8 cellular contexts compared by ENCODE assay signal in genomic region chr19:2977686-2978466, GRCh38. TPM values are rescaled to one million over a fixed set of nuclear protein-coding genes. Genes with fewer than 3 reads are reported as not detected.
DNase-seq lines count a peak whose midpoint lies in the region; ATAC-seq, FAIRE-seq and TF ChIP-seq lines count a peak whose summit lies in the region.

No MANE protein-coding gene starts in this region.

- DNase-seq in GM12878 (ENCODE audit: low read depth, low spot score) = no peak
- no peak for DNase-seq in natural killer cell treated with Interleukin-12 subunit alpha and Interleukin-12 subunit beta and Interleukin-15 and Interleukin-18, amount 100 ng/mL, for 72 hours (ENCODE audit: low spot score)
- no peak for DNase-seq in stimulated activated CD4-positive, alpha-beta T cell treated with anti-CD3 and anti-CD28 coated beads, Interleukin-2, amount 100 ng/mL, for 24 hours

- in situ Hi-C loops in GM12878 (cut with MboI) = no loop called here

- FAIRE-seq in GM12878 (lab: Jason Lieb, UNC) = peak; percentile 27

- H3K9me3 ChIP-seq in GM12878 (replicated peaks; ENCODE audit: control insufficient read depth, insufficient read depth, low read length) = no peaks in the 10 kb centered on the region

- peak overlapping the region; percentile 37 for H3K4me3 Mint-ChIP-seq in natural killer cell treated with Interleukin-12 subunit alpha and Interleukin-12 subunit beta and Interleukin-15 and Interleukin-18, amount 100 ng/mL, for 72 hours

- SMC1A ChIA-PET in GM12878 (lab: Charles Lee; ENCODE audit: uncharacterized antibody, unreplicated experiment) = interaction anchor here (0.8 to 1.2 kb wide), 4 partner anchors 22 to 203 kb away, joined by 3 to 5 read pairs (median 4); no protein-coding TSS in a partner anchor

- no peaks in the 10 kb centered on the region for H4K20me1 ChIP-seq in GM12878 (ENCODE audit: control insufficient read depth, insufficient read depth)

- intact Hi-C loops in GM12878 (cut with micrococcal nuclease; ENCODE audit: unreplicated experiment) = no loop called here

- no peaks in the 10 kb centered on the region for H3K27me3 ChIP-seq in GM12878 (replicated peaks in 1 of 2; ENCODE audit: control insufficient read depth in 2 of 2, insufficient read depth in 2 of 2, low read length in 1 of 2)

- RAD21 ChIA-PET in GM12878 (lab: Charles Lee; ENCODE audit: unreplicated experiment) = interaction anchor here (2.3 to 2.4 kb wide), 2 partner anchors 28 to 58 kb away, joined by 8 to 12 read pairs; no protein-coding TSS in a partner anchor

- H3K9ac ChIP-seq in GM12878 (ENCODE audit: control insufficient read depth, insufficient read depth, low read length) = peak overlapping the region; percentile 11; the same call in 1 of the 2 replicates

- H2AFZ ChIP-seq in GM12878 (ENCODE audit: control insufficient read depth, low read depth, low read length) = peak overlapping the region; percentile 77

- peaks cover 11% of the 10 kb centered on the region for H3K4me1 ChIP-seq in GM12878 (ENCODE audit: control insufficient read depth, insufficient read depth, low read length)

- TF ChIP-seq CTCF in C4-2B (conservative IDR thresholded peaks at IDR 0.05) (no peak), GM12878 (IDR thresholded peaks at IDR 0.05 in 2 of 3, conservative IDR thresholded peaks at IDR 0.05 in 1 of 3; ENCODE audit: control insufficient read depth in 2 of 3, extremely low read depth in 1 of 3, insufficient read depth in 1 of 3, low read depth in 3 of 3, low read length in 3 of 3) (0 out of 6 replicates have a peak, but pooled peaks of 1 of the 3 experiments have one; percentile 1)

- H3K4me2 ChIP-seq in GM12878 (ENCODE audit: control insufficient read depth, insufficient read depth) = peak overlapping the region; percentile 84

- H3K36me3 ChIP-seq in GM12878 (ENCODE audit: control insufficient read depth in 2 of 2, insufficient read depth in 2 of 2, low read length in 1 of 2) = no peaks in the 10 kb centered on the region

- H3K27ac ChIP-seq in C4-2B (peak overlapping the region; percentile 78), GM12878 (ENCODE audit: control insufficient read depth, insufficient read depth) (peak overlapping the region; percentile 9; the same call in 1 of the 2 replicates)

- H3K4me3 ChIP-seq in GM12878 = peak overlapping the region; percentile 73

- H3K79me2 ChIP-seq in GM12878 (ENCODE audit: control insufficient read depth, insufficient read depth, low read length) = no peaks in the 10 kb centered on the region

- WGBS in GM12878 (ENCODE audit: insufficient coverage, insufficient replicate concordance, low lambda C conversion rate, missing lambda C conversion rate) = 56% methylated on average over 19 of the region's 19 CpGs

- no peaks in the 10 kb centered on the region for H3K36me3 Mint-ChIP-seq in natural killer cell treated with Interleukin-12 subunit alpha and Interleukin-12 subunit beta and Interleukin-15 and Interleukin-18, amount 100 ng/mL, for 72 hours

- CTCF ChIA-PET in GM12878 (lab: Yijun Ruan, JAX) = interaction anchor here (1.0 to 2.1 kb wide), 3 partner anchors 27 to 495 kb away, joined by 3 to 8 read pairs (median 4); no protein-coding TSS in a partner anchor

- TSS peak; percentile 93 for BruUV-seq in GM12878 (replicated peaks; lab: Mats Ljungman, UMichigan)

- POLR2A ChIA-PET in GM12878 (lab: Charles Lee) = interaction anchor here (0.8 to 1.3 kb wide), 5 partner anchors 19 to 85 kb away, joined by 3 to 7 read pairs (median 4); no protein-coding TSS in a partner anchor

- TF ChIP-seq POLR2A in GM12878 (IDR thresholded peaks at IDR 0.05; ENCODE audit: low read depth, low read length) = no peak

- peaks cover 6 to 15% of the 10 kb centered on the region in 2 donors for H3K27me3 Mint-ChIP-seq in natural killer cell treated with Interleukin-12 subunit alpha and Interleukin-12 subunit beta and Interleukin-15 and Interleukin-18, amount 100 ng/mL, for 72 hours

- no peaks in the 10 kb centered on the region for H3K9me3 Mint-ChIP-seq in natural killer cell treated with Interleukin-12 subunit alpha and Interleukin-12 subunit beta and Interleukin-15 and Interleukin-18, amount 100 ng/mL, for 72 hours

- no peak for TF ChIP-seq EP300 in GM12878 (IDR thresholded peaks at IDR 0.05; ENCODE audit: borderline replicate concordance in 1 of 2, control insufficient read depth in 1 of 2, low read depth in 2 of 2, low read length in 2 of 2)

- no peak for TF ChIP-seq RAD21 in GM12878 (IDR thresholded peaks at IDR 0.05; ENCODE audit: insufficient read depth, low read depth, low read length)

- H3K4me1 Mint-ChIP-seq in natural killer cell treated with Interleukin-12 subunit alpha and Interleukin-12 subunit beta and Interleukin-15 and Interleukin-18, amount 100 ng/mL, for 72 hours (ENCODE audit: low read depth in 2 of 2) = peaks cover 5 to 13% of the 10 kb centered on the region in 2 donors

- peak; percentile 7 for ATAC-seq in HG02943 (IDR thresholded peaks at IDR 0.05; ENCODE audit: low read depth, unreplicated experiment)
- ATAC-seq in GM12878 = peak; percentile 31
- no peak for ATAC-seq in natural killer cell treated with Interleukin-12 subunit alpha and Interleukin-12 subunit beta and Interleukin-15 and Interleukin-18, amount 100 ng/mL, for 72 hours
- no peak for ATAC-seq in HG03457 (IDR thresholded peaks at IDR 0.05; ENCODE audit: unreplicated experiment)
- ATAC-seq in HG03175 (IDR thresholded peaks at IDR 0.05; ENCODE audit: unreplicated experiment) = no peak
- no peak for ATAC-seq in GM19455 (IDR thresholded peaks at IDR 0.05; ENCODE audit: unreplicated experiment)

- H3K27ac Mint-ChIP-seq in natural killer cell treated with Interleukin-12 subunit alpha and Interleukin-12 subunit beta and Interleukin-15 and Interleukin-18, amount 100 ng/mL, for 72 hours = peak overlapping the region in 1 of 2 donors; percentile 76

RNA-seq across cellular contexts. Expression of gene TLE6, which starts 0.5 kb away (rescaled TPM):
- total RNA-seq in GM12878 (2013; cell fraction: nucleolus; rRNA removed) = 9.5 and 13.1 TPM in 2 replicates
- total RNA-seq in GM12878 (2014; rRNA removed) (6.3 and 8.5 TPM in 2 replicates), GM12878 (2014; rRNA removed; fragmentation: Illumina TruSeq; extraction: Trizol) (7.3 and 8.0 TPM in 2 replicates), GM12878 (2021) (6.0 and 6.4 TPM in 2 replicates)
- 9.4 TPM for polyA plus RNA-seq in GM12878 (2011; ENCODE audit: low read depth)
- polyA plus RNA-seq in GM12878 (2011; rRNA removed) (10.8 and 13.8 TPM in 2 replicates), GM12878 (2014; fragmentation: Illumina TruSeq; extraction: Trizol) (2.6 and 7.0 TPM in 2 replicates), GM12878 (2014; fragmentation: Nextera tagmentation; extraction: Ambion mirVana) (1 to 10 TPM; 2.7 to 3.4 TPM), GM12878 (2014; rRNA removed) (10.6 and 11.2 TPM in 2 replicates), GM12878 (2016; fragmentation: Nextera tagmentation; extraction: Ambion mirVana) (1 to 10 TPM; 5.1 to 5.7 TPM)
- polyA plus RNA-seq in GM12878 (2011; cell fraction: cytosol; rRNA removed) = 12.8 and 12.9 TPM in 2 replicates
- polyA plus RNA-seq in GM12878 (2011; cell fraction: nucleus; rRNA removed) = 21.4 and 31.9 TPM in 2 replicates
- polyA plus RNA-seq in GM12878 (2012) = 9.3 and 9.6 TPM in 2 replicates
- 4.1 and 11.2 TPM in 2 replicates for polyA minus RNA-seq in GM12878 (2011; rRNA and poly(A)+ RNA removed)
- 3.4 and 3.9 TPM in 2 replicates for polyA minus RNA-seq in GM12878 (2011; cell fraction: cytosol; rRNA and poly(A)+ RNA removed)
- 7.4 and 7.6 TPM in 2 replicates for polyA minus RNA-seq in GM12878 (2011; cell fraction: nucleus; rRNA and poly(A)+ RNA removed)
- total RNA-seq in natural killer cell treated with Interleukin-12 subunit alpha and Interleukin-12 subunit beta and Interleukin-15 and Interleukin-18, amount 100 ng/mL, for 72 hours = 1 to 10 TPM in 1 of 2 donors, under 1 TPM in 1; 0.45 to 1.8 TPM

RNA-seq across cellular contexts. Expression of gene ZNF77, which starts 33.1 kb away (rescaled TPM):
- total RNA-seq in GM12878 (2013; cell fraction: nucleolus; rRNA removed) = 6.4 and 7.9 TPM in 2 replicates
- 4.1 and 4.3 TPM in 2 replicates for total RNA-seq in GM12878 (2014; rRNA removed)
- total RNA-seq in GM12878 (2014; rRNA removed; fragmentation: Illumina TruSeq; extraction: Trizol) = 4.7 and 4.9 TPM in 2 replicates
- total RNA-seq in GM12878 (2021) = 2.8 and 3.1 TPM in 2 replicates
- polyA plus RNA-seq in GM12878 (2011; ENCODE audit: low read depth) = 3.0 TPM
- polyA plus RNA-seq in GM12878 (2011; rRNA removed) = 2.7 and 2.9 TPM in 2 replicates
- polyA plus RNA-seq in GM12878 (2011; cell fraction: cytosol; rRNA removed) = 2.1 and 2.3 TPM in 2 replicates
- polyA plus RNA-seq in GM12878 (2011; cell fraction: nucleus; rRNA removed) = 2.8 and 3.2 TPM in 2 replicates
- polyA plus RNA-seq in GM12878 (2012) = 1.8 and 2.0 TPM in 2 replicates
- polyA plus RNA-seq in GM12878 (2014; fragmentation: Illumina TruSeq; extraction: Trizol) = 3.6 and 4.2 TPM in 2 replicates
- 1 to 10 TPM; 1.9 TPM for polyA plus RNA-seq in GM12878 (2014; fragmentation: Nextera tagmentation; extraction: Ambion mirVana)
- 3.1 and 3.2 TPM in 2 replicates for polyA plus RNA-seq in GM12878 (2014; rRNA removed)
- 1 to 10 TPM; 2.6 to 3.5 TPM for polyA plus RNA-seq in GM12878 (2016; fragmentation: Nextera tagmentation; extraction: Ambion mirVana)
- polyA minus RNA-seq in GM12878 (2011; rRNA and poly(A)+ RNA removed) = 4.7 and 8.6 TPM in 2 replicates
- 1.4 and 1.5 TPM in 2 replicates for polyA minus RNA-seq in GM12878 (2011; cell fraction: cytosol; rRNA and poly(A)+ RNA removed)
- polyA minus RNA-seq in GM12878 (2011; cell fraction: nucleus; rRNA and poly(A)+ RNA removed) = 0.97 and 3.1 TPM in 2 replicates
- 10 to 100 TPM in 1 of 2 donors, 1 to 10 TPM in 1; 5.3 to 10.4 TPM for total RNA-seq in natural killer cell treated with Interleukin-12 subunit alpha and Interleukin-12 subunit beta and Interleukin-15 and Interleukin-18, amount 100 ng/mL, for 72 hours

RNA-seq across cellular contexts. Expression of gene TLE2, which starts 51.2 kb away (rescaled TPM):
- 0.83 and 1.6 TPM in 2 replicates for total RNA-seq in GM12878 (2013; cell fraction: nucleolus; rRNA removed)
- total RNA-seq in GM12878 (2014; rRNA removed) (not detected in 2 replicates), GM12878 (2014; rRNA removed; fragmentation: Illumina TruSeq; extraction: Trizol) (not detected in 2 replicates), GM12878 (2021) (0.21 and 1.1 TPM in 2 replicates)
- polyA plus RNA-seq in GM12878 (2011; ENCODE audit: low read depth) = 0.52 TPM
- polyA plus RNA-seq in GM12878 (2011; rRNA removed) (not detected in 2 replicates), GM12878 (2014; fragmentation: Illumina TruSeq; extraction: Trizol) (0.21 TPM in 1 of 2 replicates, not detected in the other), GM12878 (2014; fragmentation: Nextera tagmentation; extraction: Ambion mirVana) (under 1 TPM in 1 of 2 experiments, not detected in 1; 0.09 TPM), GM12878 (2014; rRNA removed) (0.05 and 0.48 TPM in 2 replicates), GM12878 (2016; fragmentation: Nextera tagmentation; extraction: Ambion mirVana) (under 1 TPM in 1 of 2 experiments, not detected in 1; 0.11 TPM)
- polyA plus RNA-seq in GM12878 (2011; cell fraction: cytosol; rRNA removed) = 0.13 and 0.19 TPM in 2 replicates
- 0.39 and 1.2 TPM in 2 replicates for polyA plus RNA-seq in GM12878 (2011; cell fraction: nucleus; rRNA removed)
- 0.27 and 0.43 TPM in 2 replicates for polyA plus RNA-seq in GM12878 (2012)
- 0.29 TPM in 1 of 2 replicates, not detected in the other for polyA minus RNA-seq in GM12878 (2011; rRNA and poly(A)+ RNA removed)
- polyA minus RNA-seq in GM12878 (2011; cell fraction: cytosol; rRNA and poly(A)+ RNA removed) = not detected in 2 replicates
- 0.19 and 0.24 TPM in 2 replicates for polyA minus RNA-seq in GM12878 (2011; cell fraction: nucleus; rRNA and poly(A)+ RNA removed)
- total RNA-seq in natural killer cell treated with Interleukin-12 subunit alpha and Interleukin-12 subunit beta and Interleukin-15 and Interleukin-18, amount 100 ng/mL, for 72 hours = 1 to 10 TPM; 1.3 to 3.2 TPM

Comparison
In these comparisons a context has a peak if more than half of its experiments do, and no peak if none do; other contexts are left out.
1. ATAC-seq: peak in HG02943 (single experiment) and GM12878 (single experiment); none in natural killer cell treated with Interleukin-12 subunit alpha and Interleukin-12 subunit beta and Interleukin-15 and Interleukin-18, amount 100 ng/mL, for 72 hours (0 of 2), HG03457 (single experiment), HG03175 (single experiment) and GM19455 (single experiment).